8 cellular contexts compared by ENCODE assay signal in the genomic region with DNA sequence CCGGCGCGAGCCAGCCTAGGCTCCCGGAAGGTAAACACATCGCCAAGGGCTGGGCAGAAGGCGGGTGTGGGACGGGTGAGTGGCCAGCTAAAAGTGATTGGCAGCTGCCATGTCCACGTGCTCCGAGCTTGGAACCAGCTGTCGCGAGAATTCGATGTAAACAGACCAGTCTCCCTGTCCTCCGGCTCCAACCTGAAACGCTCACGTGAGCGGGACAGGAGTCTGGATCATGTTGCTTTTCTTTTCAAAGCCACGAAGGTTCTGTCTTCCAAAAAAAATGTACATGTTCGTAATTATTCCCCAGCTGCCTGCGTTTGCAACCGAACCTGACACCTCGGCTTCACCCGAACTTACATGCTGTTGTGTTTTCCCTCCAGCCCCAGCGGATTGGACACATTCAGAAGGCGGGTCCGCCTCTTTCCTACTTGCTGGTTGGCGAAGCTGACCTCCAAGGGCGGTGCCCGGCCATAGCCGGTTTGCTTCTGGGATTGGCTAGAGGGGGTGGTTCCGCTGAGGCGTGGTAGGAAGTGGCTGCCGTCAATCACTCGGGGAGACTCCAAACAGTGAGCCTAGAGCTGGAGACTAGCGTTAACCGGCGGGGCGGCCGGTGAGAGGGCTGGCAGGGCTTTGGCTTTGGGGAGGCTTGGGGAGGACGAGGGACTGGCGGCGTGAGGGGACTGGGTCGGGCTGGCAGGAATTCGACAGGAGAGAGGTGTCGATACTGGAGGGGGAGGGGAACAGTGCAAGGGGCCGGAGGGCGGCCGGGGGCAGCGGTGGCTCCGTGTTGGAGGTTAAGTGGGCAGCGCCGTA. TPM values are rescaled to one million over a fixed set of nuclear protein-coding genes. Genes with fewer than 3 reads are reported as not detected.
DNase-seq lines count a peak whose midpoint lies in the region; ATAC-seq, FAIRE-seq and TF ChIP-seq lines count a peak whose summit lies in the region.

TSS of gene BCAS3 (plus strand) at position 544 of the 810 bp plus-strand sequence.

- intact Hi-C loops in kidney (cut with DNase I): no loop called here

- H3K9ac ChIP-seq in kidney (ENCODE audit: low read length in 2 of 2): peak within 1 kb of the TSS; percentile 61 to 74

- FAIRE-seq in kidney (lab: Jason Lieb, UNC): peak; percentile 93

- ATAC-seq in GM19035 (IDR thresholded peaks at IDR 0.05; ENCODE audit: unreplicated experiment): peak; percentile 98
- peak; percentile 97 for ATAC-seq in HG03354 (IDR thresholded peaks at IDR 0.05; ENCODE audit: poor library complexity, severe bottlenecking, unreplicated experiment)
- ATAC-seq in activated CD4-positive, CD25-positive, alpha-beta regulatory T cell treated with anti-CD3 and anti-CD28 coated beads, Interleukin-2, amount 50 U/mL, for 24 hours: peak; percentile 94 to 97

- H3K36me3 ChIP-seq in kidney (ENCODE audit: control insufficient read depth in 1 of 2, insufficient read depth in 2 of 2, low read length in 2 of 2): no peaks in the 10 kb centered on the region

- H3K9me3 ChIP-seq in kidney (ENCODE audit: control insufficient read depth in 1 of 2, low read length in 2 of 2): no peaks in the 10 kb centered on the region

- no peaks in the 10 kb centered on the region for H3K4me1 ChIP-seq in kidney (ENCODE audit: control insufficient read depth in 1 of 2, insufficient read depth in 1 of 2, low read depth in 1 of 2, low read length in 2 of 2)

- TF ChIP-seq CTCF in AG09319 (IDR thresholded peaks at IDR 0.05; ENCODE audit: low read depth, low read length): no peak
- no peak for TF ChIP-seq CTCF in kidney (IDR thresholded peaks at IDR 0.05; ENCODE audit: borderline replicate concordance, extremely low read depth, insufficient read depth)

- peak within 1 kb of the TSS; percentile 26 to 80 for H3K27ac ChIP-seq in kidney (ENCODE audit: low read depth in 2 of 2, low read length in 2 of 2)

- peak within 1 kb of the TSS; percentile 93 to 100 for H3K4me3 ChIP-seq in kidney (ENCODE audit: low read length in 2 of 2)

- DNase-seq in AG09319 (ENCODE audit: extremely low read depth, low read depth): peak; percentile 97
- peak; percentile 96 for DNase-seq in NCI-H446 treated with DMSO at 0.1 percent for 48 hours (lab: John Stamatoyannopoulos, UW)
- peak; percentile 99 for DNase-seq in cerebellum (ENCODE audit: low spot score)
- peak; percentile 99 for DNase-seq in kidney
- peak; percentile 98 for DNase-seq in stimulated activated CD4-positive, alpha-beta T cell treated with anti-CD3 and anti-CD28 coated beads, Interleukin-15, amount 100 ng/mL, for 24 hours

RNA-seq across cellular contexts. Expression of gene BCAS3, which starts in this region (rescaled TPM):
- total RNA-seq in cerebellum: 51.2 TPM
- 44.1 TPM for total RNA-seq in kidney
- polyA plus RNA-seq in kidney (ENCODE audit: insufficient read depth, low read depth, low replicate concordance): 18.3 TPM

Comparison
In these comparisons a context has a peak if more than half of its experiments do, and no peak if none do; other contexts are left out.
1. Peak in every context shown above with its lines: DNase-seq, ATAC-seq, H3K4me3 ChIP-seq and H3K27ac ChIP-seq.